In the genomic region with DNA sequence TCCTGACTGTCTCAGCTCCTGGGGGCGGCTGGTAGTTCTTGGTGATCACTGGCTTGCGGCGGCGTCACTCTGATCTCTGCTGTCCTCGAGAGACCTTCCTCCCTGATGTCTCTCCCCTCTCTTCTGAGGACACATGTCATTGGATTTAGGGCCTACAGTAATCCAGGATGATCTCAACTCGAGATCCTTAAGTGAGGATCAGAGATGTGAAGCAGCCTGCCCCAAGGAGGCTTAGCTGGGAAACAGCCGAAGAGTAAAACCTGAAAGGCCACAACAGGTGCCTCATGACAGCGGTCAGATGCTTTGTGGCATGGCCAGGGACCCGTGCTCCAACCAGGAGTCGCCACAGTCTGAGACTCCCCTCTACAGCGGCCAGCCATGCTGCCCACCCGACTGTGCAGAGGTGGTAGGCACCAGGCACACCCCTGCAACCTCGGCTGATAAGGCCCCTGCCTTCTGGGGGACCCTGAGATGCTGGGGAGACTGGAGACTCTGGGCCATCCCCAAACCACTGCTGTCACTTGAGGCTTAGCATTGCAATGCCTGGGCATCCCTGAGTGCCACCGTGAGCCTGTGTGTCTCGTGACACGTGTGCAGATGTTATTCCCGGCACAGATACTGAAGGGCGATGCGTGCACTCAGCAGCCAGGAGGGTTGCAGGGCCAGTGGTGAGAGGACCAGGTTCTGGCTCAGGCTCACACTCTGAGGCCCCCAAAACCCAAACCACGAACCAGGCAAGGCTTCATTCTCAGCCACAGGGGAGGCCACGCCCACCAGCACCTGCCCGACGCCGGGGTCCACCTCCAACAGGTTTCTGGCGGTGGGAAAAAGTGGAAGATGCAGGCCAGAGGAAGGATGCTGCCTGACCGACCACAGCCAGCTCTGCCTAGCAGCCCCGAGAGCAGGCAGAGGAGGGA, we compare ENCODE assay signal across 13 cellular contexts.
"Had no signal": no experiment of that assay in that cellular context is flagged by ENCODE, and none has a peak within 500 bp of the region (broad histone marks: within the 10 kb centered on the region; RNA-seq: fewer than 3 reads in every experiment).

No MANE protein-coding gene starts in this region.

- H3K4me3 ChIP-seq: tibial artery had no signal

- H3K9me3 ChIP-seq: tibial artery had no signal

- FAIRE-seq: TTC549 had no signal

- H3K27ac ChIP-seq: tibial artery had no signal

- DNase-seq: activated CD4-positive, alpha-beta memory T cell treated with anti-CD3 and anti-CD28 coated beads for 36 hours; activated CD4-positive, alpha-beta T cell treated with anti-CD3 and anti-CD28 coated beads for 36 hours; activated T-cell treated with anti-CD3 and anti-CD28 coated beads for 4 hours; amniotic stem cell; effector CD8-positive, alpha-beta T cell; naive thymus-derived CD8-positive, alpha-beta T cell; nucleus accumbens; stimulated activated naive CD8-positive, alpha-beta T cell treated with anti-CD3 and anti-CD28 coated beads, Interleukin-15, Interleukin-2, amounts not matched to agents 100 U/mL and 50 U/mL, for 24 hours; substantia nigra; tibial artery had no signal

- ATAC-seq: activated CD4-positive, alpha-beta T cell treated with anti-CD3 and anti-CD28 coated beads for 36 hours; esophagus mucosa; naive thymus-derived CD8-positive, alpha-beta T cell; stimulated activated naive CD8-positive, alpha-beta T cell treated with anti-CD3 and anti-CD28 coated beads, Interleukin-15, Interleukin-2, amounts not matched to agents 100 U/mL and 50 U/mL, for 24 hours; WTC11 had no signal

- H3K36me3 ChIP-seq: tibial artery had no signal
